ENCODE assay signal across 1 cellular context in genomic region chr6:166032366-166033171, GRCh38.
TF ChIP-seq lines count a peak whose summit lies in the region.

No MANE protein-coding gene starts in this region.

TF ChIP-seq in GM23338, 12 proteins besides CTCF, POLR2A, EP300 and RAD21 (continued from another document):
- TF ChIP-seq ETS1 (IDR thresholded peaks at IDR 0.05) = no peak
- TF ChIP-seq ZNF331 (CRISPR knock-in tag; IDR thresholded peaks at IDR 0.05; ENCODE audit: low read depth) = no peak
